ENCODE assay signal across 26 cellular contexts in genomic region chr10:99805190-99805589, GRCh38. TPM values are rescaled to one million over a fixed set of nuclear protein-coding genes. Genes with fewer than 3 reads are reported as not detected.
DNase-seq lines count a peak whose midpoint lies in the region; ATAC-seq, FAIRE-seq and TF ChIP-seq lines count a peak whose summit lies in the region.
"Had no signal": no experiment of that assay in that cellular context is flagged by ENCODE, and none has a peak within 500 bp of the region (broad histone marks: within the 10 kb centered on the region; RNA-seq: fewer than 3 reads in every experiment).

No MANE protein-coding gene starts in this region.

- intact Hi-C loops in K562 (cut with micrococcal nuclease) = no loop called here

- TF ChIP-seq RAD21 in A549 (conservative IDR thresholded peaks at IDR 0.05 in 1 of 2, IDR thresholded peaks at IDR 0.05 in 1 of 2) (no peak), K562 (CRISPR knock-in tag; conservative IDR thresholded peaks at IDR 0.05 in 1 of 2, IDR thresholded peaks at IDR 0.05 in 1 of 2) (no peak)

- peaks cover 6 to 9% of the 10 kb centered on the region in 2 experiments; a peak in 3 of 5 replicates for H3K27me3 ChIP-seq in K562 (ENCODE audit: control insufficient read depth in 2 of 2, insufficient read depth in 2 of 2, low read length in 2 of 2)
- H3K27me3 ChIP-seq: BE2C, BLaER1 had no signal

- no peak for ATAC-seq in activated naive CD4-positive, alpha-beta T cell treated with anti-CD3 and anti-CD28 coated beads, Interleukin-2, amount 50 U/mL, for 72 hours
- ATAC-seq in A549 (peak in 1 of 2 experiments; percentile 6; a peak in 2 of 6 replicates), K562 (no peak), HG02610 (IDR thresholded peaks at IDR 0.05; ENCODE audit: unreplicated experiment) (no peak)
- ATAC-seq: GM12878 had no signal

- WGBS in A549 (ENCODE audit: missing lambda C conversion rate) = 79% methylated on average over 5 of the region's 5 CpGs
- WGBS in K562 (ENCODE audit: insufficient coverage, low coverage, missing lambda C conversion rate) = 0% methylated on average over 5 of the region's 5 CpGs

- H3K4me2 ChIP-seq in A549 (no peak overlapping the region), K562 (ENCODE audit: insufficient read depth, low read length) (no peak overlapping the region)
- H3K4me2 ChIP-seq: BLaER1 had no signal

- no peak for TF ChIP-seq POLR2A in A549 (IDR thresholded peaks at IDR 0.05; ENCODE audit: low read length)
- no peak for TF ChIP-seq POLR2A in K562 (conservative IDR thresholded peaks at IDR 0.05)

- H3K36me3 Mint-ChIP-seq in activated naive CD4-positive, alpha-beta T cell treated with anti-CD3 and anti-CD28 coated beads, Interleukin-2, amount 50 U/mL, for 72 hours = no peaks in the 10 kb centered on the region
- H3K36me3 Mint-ChIP-seq: CD14-positive monocyte had no signal

- no peaks in the 10 kb centered on the region for H3K36me3 ChIP-seq in K562 (ENCODE audit: control insufficient read depth, insufficient read depth, low read length)
- H3K36me3 ChIP-seq: BE2C, BLaER1 had no signal

- CTCF ChIA-PET in A549 (lab: Yijun Ruan, JAX) (interaction anchor here (2.6 kb wide), 1 partner anchor 7 kb away, joined by 8 read pairs; no protein-coding TSS in a partner anchor), K562 (lab: Yijun Ruan, JAX; ENCODE audit: low intra/inter-chr PET ratio) (no interaction called here)

- TF ChIP-seq CTCF in A549 (IDR thresholded peaks at IDR 0.05) (no peak), K562 (IDR thresholded peaks at IDR 0.05 in 2 of 3, conservative IDR thresholded peaks at IDR 0.05 in 1 of 3; ENCODE audit: insufficient read depth in 2 of 3, low read depth in 1 of 3, low read length in 3 of 3) (no peak)

- H3K27ac ChIP-seq in A549 (0 out of 6 replicates have a peak overlapping the region, but pooled peaks of 1 of the 2 experiments have one; percentile 0), K562 (ENCODE audit: extremely low read depth, low read depth, low read length) (no peak overlapping the region)
- H3K27ac ChIP-seq: 22Rv1, BLaER1 had no signal

- POLR2A ChIA-PET in A549 (lab: Yijun Ruan, JAX) (interaction anchor here (0.7 kb wide), 1 partner anchor 185 kb away, joined by 3 read pairs; the partner anchor contains the start of gene SLC25A28), K562 (lab: Yijun Ruan, JAX) (no interaction called here)

- BruUV-seq in K562 (replicated peaks; lab: Mats Ljungman, UMichigan) = no TSS peak

- no peaks in the 10 kb centered on the region for H3K9me3 Mint-ChIP-seq in activated naive CD4-positive, alpha-beta T cell treated with anti-CD3 and anti-CD28 coated beads, Interleukin-2, amount 50 U/mL, for 72 hours
- H3K9me3 Mint-ChIP-seq: CD4-positive, alpha-beta memory T cell; CD8-positive, alpha-beta memory T cell had no signal

- H3K9me3 ChIP-seq in A549 (no peaks in the 10 kb centered on the region), K562 (replicated peaks; ENCODE audit: control insufficient read depth, insufficient read depth, low read depth, low read length) (no peaks in the 10 kb centered on the region)
- H3K9me3 ChIP-seq: BE2C, BLaER1 had no signal

- no peaks in the 10 kb centered on the region for H4K20me1 ChIP-seq in K562 (replicated peaks; ENCODE audit: control insufficient read depth, insufficient read depth, low read length)
- H4K20me1 ChIP-seq: BLaER1 had no signal

- H2AFZ ChIP-seq in K562 (ENCODE audit: low read depth, low read length) = no peak overlapping the region

- no peak for FAIRE-seq in A549 (lab: Jason Lieb, UNC)
- no peak for FAIRE-seq in K562 (lab: Jason Lieb, UNC)
- FAIRE-seq: GM12878, GM12892, GM18507 had no signal

- no peak overlapping the region for H3K9ac ChIP-seq in K562 (ENCODE audit: insufficient read depth in 1 of 2, low read depth in 2 of 2, low read length in 2 of 2)
- H3K9ac ChIP-seq: BLaER1 had no signal

- DNase-seq in activated naive CD4-positive, alpha-beta T cell treated with anti-CD3 and anti-CD28 coated beads, Interleukin-2, amount 50 U/mL, for 72 hours (ENCODE audit: low spot score in 2 of 2) = no peak
- DNase-seq in activated naive CD4-positive, alpha-beta T cell treated with Interleukin-2 at 50 U/mL for 16 hours = no peak
- no peak for DNase-seq in A549 (ENCODE audit: low read depth in 1 of 2, low spot score in 1 of 2)
- no peak for DNase-seq in K562 (ENCODE audit: extremely low read depth in 1 of 4, low spot score in 3 of 4)
- no peak for DNase-seq in amygdala (lab: John Stamatoyannopoulos, UW)
- DNase-seq: ACHN; BE2C; C1 segment of cervical spinal cord; CD4-positive, alpha-beta memory T cell; CD4-positive, CD25-positive, alpha-beta regulatory T cell; CD8-positive, alpha-beta memory T cell; COR-L47; DMS 273 treated with DMSO at 0.1 percent for 48 hours; DMS153; DMS53; DMS79; DND-41; EL; GDM1 had no signal

- in situ Hi-C loops in K562 (cut with MboI) = no loop called here

- no peaks in the 10 kb centered on the region for H3K79me2 ChIP-seq in K562 (ENCODE audit: control insufficient read depth, insufficient read depth, low read length)

- H3K4me1 ChIP-seq in A549 (peaks cover 11% of the 10 kb centered on the region; the same call in 1 of the 3 replicates), K562 (replicated peaks in 1 of 2; ENCODE audit: control insufficient read depth in 2 of 2, insufficient read depth in 2 of 2, low read length in 2 of 2) (no peaks in the 10 kb centered on the region)
- H3K4me1 ChIP-seq: BE2C had no signal

- peak overlapping the region; percentile 3 to 9 for H3K27ac Mint-ChIP-seq in activated naive CD4-positive, alpha-beta T cell treated with anti-CD3 and anti-CD28 coated beads, Interleukin-2, amount 50 U/mL, for 72 hours
- H3K27ac Mint-ChIP-seq: CD14-positive monocyte; CD4-positive, alpha-beta memory T cell had no signal

- H3K4me3 ChIP-seq in A549 = no peak overlapping the region
- no peak overlapping the region for H3K4me3 ChIP-seq in K562
- H3K4me3 ChIP-seq: BLaER1, GM12878 had no signal

- TF ChIP-seq EP300 in A549 (IDR thresholded peaks at IDR 0.05) (no peak), K562 (IDR thresholded peaks at IDR 0.05; ENCODE audit: low read length) (no peak)

- no peaks in the 10 kb centered on the region for H3K9me1 ChIP-seq in K562 (ENCODE audit: control insufficient read depth, insufficient read depth, low read length)

TF ChIP-seq in A549, 52 proteins besides CTCF, POLR2A, EP300 and RAD21:
- TF ChIP-seq POLR2AphosphoS2 (conservative IDR thresholded peaks at IDR 0.05; ENCODE audit: low read length) = 0 out of 2 replicates have a peak, but pooled peaks have one; percentile 50
- TF ChIP-seq CHD2 (IDR thresholded peaks at IDR 0.05; ENCODE audit: low read length, partially characterized antibody) = no peak

TF ChIP-seq in K562, 482 proteins besides CTCF, POLR2A, EP300 and RAD21:
- TF ChIP-seq, protein P1, sequence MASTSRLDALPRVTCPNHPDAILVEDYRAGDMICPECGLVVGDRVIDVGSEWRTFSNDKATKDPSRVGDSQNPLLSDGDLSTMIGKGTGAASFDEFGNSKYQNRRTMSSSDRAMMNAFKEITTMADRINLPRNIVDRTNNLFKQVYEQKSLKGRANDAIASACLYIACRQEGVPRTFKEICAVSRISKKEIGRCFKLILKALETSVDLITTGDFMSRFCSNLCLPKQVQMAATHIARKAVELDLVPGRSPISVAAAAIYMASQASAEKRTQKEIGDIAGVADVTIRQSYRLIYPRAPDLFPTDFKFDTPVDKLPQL (IDR thresholded peaks at IDR 0.05; ENCODE audit: extremely low read depth, insufficient read length) = no peak
- TF ChIP-seq, protein P2, sequence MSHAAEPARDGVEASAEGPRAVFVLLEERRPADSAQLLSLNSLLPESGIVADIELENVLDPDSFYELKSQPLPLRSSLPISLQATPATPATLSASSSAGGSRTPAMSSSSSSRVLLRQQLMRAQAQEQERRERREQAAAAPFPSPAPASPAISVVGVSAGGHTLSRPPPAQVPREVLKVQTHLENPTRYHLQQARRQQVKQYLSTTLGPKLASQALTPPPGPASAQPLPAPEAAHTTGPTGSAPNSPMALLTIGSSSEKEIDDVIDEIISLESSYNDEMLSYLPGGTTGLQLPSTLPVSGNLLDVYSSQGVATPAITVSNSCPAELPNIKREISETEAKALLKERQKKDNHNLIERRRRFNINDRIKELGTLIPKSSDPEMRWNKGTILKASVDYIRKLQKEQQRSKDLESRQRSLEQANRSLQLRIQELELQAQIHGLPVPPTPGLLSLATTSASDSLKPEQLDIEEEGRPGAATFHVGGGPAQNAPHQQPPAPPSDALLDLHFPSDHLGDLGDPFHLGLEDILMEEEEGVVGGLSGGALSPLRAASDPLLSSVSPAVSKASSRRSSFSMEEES (CRISPR knock-in tag; IDR thresholded peaks at IDR 0.05) = peak; percentile 39
TF ChIP-seq in K562: peak in this region for 1.

RNA-seq across cellular contexts. Expression of gene ABCC2, which starts 22.8 kb away (rescaled TPM):
- total RNA-seq in activated naive CD4-positive, alpha-beta T cell treated with anti-CD3 and anti-CD28 coated beads, Interleukin-2, amount 50 U/mL, for 72 hours = 1 to 10 TPM; 1.2 TPM
- polyA plus RNA-seq in A549 (2011; rRNA removed) (369 and 431 TPM in 2 replicates), A549 (2017; fragmentation: RNase III; extraction: RNeasy Plus Mini Kit Qiagen cat#74134 plus additional on column Dnase treatment) (164 to 192 TPM (median 173 TPM) in 3 replicates), K562 (2011; rRNA removed) (0.14 and 0.22 TPM in 2 replicates), K562 (2014; fragmentation: Illumina TruSeq; extraction: Trizol) (0.09 and 0.17 TPM in 2 replicates), K562 (2014; fragmentation: Nextera tagmentation; extraction: Ambion mirVana) (under 1 TPM in 1 of 2 experiments, not detected in 1; 0.03 TPM), K562 (2014; rRNA removed) (0.04 TPM in 1 of 2 replicates, not detected in the other)
- polyA plus RNA-seq in A549 (2012; cell fraction: cytosol; rRNA removed) = 170 and 173 TPM in 2 replicates
- polyA plus RNA-seq in A549 (2012; cell fraction: nucleus; rRNA removed) = 487 and 726 TPM in 2 replicates
- 358 and 400 TPM in 2 replicates for polyA minus RNA-seq in A549 (2011; rRNA and poly(A)+ RNA removed)
- total RNA-seq in K562 (2011; cell fraction: chromatin; rRNA removed; ENCODE audit: low replicate concordance) = 0.86 and 1.1 TPM in 2 replicates
- total RNA-seq in K562 (2011; cell fraction: nucleolus; rRNA removed) = 0.13 and 0.17 TPM in 2 replicates
- 0.07 TPM in 1 of 2 replicates, not detected in the other for total RNA-seq in K562 (2011; cell fraction: nucleoplasm; rRNA removed)
- total RNA-seq in K562 (2014; rRNA removed) (0.05 and 0.24 TPM in 2 replicates), K562 (2014; rRNA removed; fragmentation: Illumina TruSeq; extraction: Trizol) (0.11 and 0.19 TPM in 2 replicates), K562 (2015; rRNA removed; fragmentation: Illumina TruSeq; extraction: Trizol) (0.11 and 0.18 TPM in 2 replicates), K562 (2021) (0.11 and 0.34 TPM in 2 replicates)
- polyA plus RNA-seq in K562 (2011; cell fraction: cytosol; rRNA removed) = 0.16 and 0.21 TPM in 2 replicates
- polyA plus RNA-seq in K562 (2011; cell fraction: nucleus; rRNA removed) = 0.60 and 0.66 TPM in 2 replicates
- 0.07 and 0.08 TPM in 2 replicates for polyA plus RNA-seq in K562 (2012)
- 0.21 and 0.39 TPM in 2 replicates for polyA minus RNA-seq in K562 (2011; rRNA and poly(A)+ RNA removed)
- polyA minus RNA-seq in K562 (2011; cell fraction: cytosol; rRNA and poly(A)+ RNA removed) = 2.1 and 2.8 TPM in 2 replicates
- 0.67 and 0.81 TPM in 2 replicates for polyA minus RNA-seq in K562 (2011; cell fraction: nucleus; rRNA and poly(A)+ RNA removed)
